Comparison of ENCODE assay signal across 22 cellular contexts in genomic region chr22:50687829-50688228, GRCh38. TPM values are rescaled to one million over a fixed set of nuclear protein-coding genes. Genes with fewer than 3 reads are reported as not detected.
"Had no signal": no experiment of that assay in that cellular context is flagged by ENCODE, and none has a peak within 500 bp of the region (broad histone marks: within the 10 kb centered on the region; RNA-seq: fewer than 3 reads in every experiment).

No MANE protein-coding gene starts in this region.

- H3K27ac ChIP-seq: foreskin keratinocyte, psoas muscle, upper lobe of right lung, WERI-Rb-1 had no signal

- ATAC-seq: activated CD4-positive, alpha-beta T cell treated with anti-CD3 and anti-CD28 coated beads for 36 hours; activated CD8-positive, alpha-beta T cell treated with anti-CD3 and anti-CD28 coated beads for 36 hours; activated T-cell treated with anti-CD3 and anti-CD28 coated beads, Interleukin-2, amount 50 U/mL, for 72 hours; effector memory CD8-positive, alpha-beta T cell; foreskin keratinocyte; psoas muscle had no signal

- H3K27me3 ChIP-seq: foreskin keratinocyte, upper lobe of right lung had no signal

- H3K4me3 ChIP-seq: psoas muscle, upper lobe of right lung had no signal

- H3K4me3 Mint-ChIP-seq: activated CD4-positive, alpha-beta T cell treated with anti-CD3 and anti-CD28 coated beads for 36 hours; activated CD8-positive, alpha-beta T cell treated with anti-CD3 and anti-CD28 coated beads for 36 hours; activated naive CD8-positive, alpha-beta T cell; activated T-cell treated with anti-CD3 and anti-CD28 coated beads, Interleukin-2, amount 50 U/mL, for 72 hours; effector memory CD8-positive, alpha-beta T cell; stimulated activated naive B cell treated with anti-CD40 and anti-IgM and Interleukin-4, amounts not matched to agents 10 μg/mL and 1 μg/mL and 100 μg/mL, for 72 hours had no signal

- H3K9me3 ChIP-seq: psoas muscle, upper lobe of right lung had no signal

- H3K27ac Mint-ChIP-seq: activated CD4-positive, alpha-beta T cell treated with anti-CD3 and anti-CD28 coated beads for 36 hours; activated CD8-positive, alpha-beta T cell treated with anti-CD3 and anti-CD28 coated beads for 36 hours; activated naive CD8-positive, alpha-beta T cell; activated T-cell treated with anti-CD3 and anti-CD28 coated beads, Interleukin-2, amount 50 U/mL, for 72 hours; effector memory CD8-positive, alpha-beta T cell had no signal

- H3K4me1 ChIP-seq: foreskin keratinocyte, psoas muscle had no signal

- H3K36me3 Mint-ChIP-seq: activated naive CD8-positive, alpha-beta T cell; stimulated activated naive B cell treated with anti-CD40 and anti-IgM and Interleukin-4, amounts not matched to agents 10 μg/mL and 1 μg/mL and 100 μg/mL, for 72 hours had no signal

- H3K36me3 ChIP-seq: upper lobe of right lung, WERI-Rb-1 had no signal

- H3K9me3 Mint-ChIP-seq: activated CD8-positive, alpha-beta T cell treated with anti-CD3 and anti-CD28 coated beads for 36 hours; activated T-cell treated with anti-CD3 and anti-CD28 coated beads, Interleukin-2, amount 50 U/mL, for 72 hours; effector memory CD8-positive, alpha-beta T cell had no signal

- DNase-seq: activated CD4-positive, alpha-beta T cell treated with anti-CD3 and anti-CD28 coated beads for 36 hours; activated CD8-positive, alpha-beta T cell treated with anti-CD3 and anti-CD28 coated beads for 36 hours; activated gamma-delta T cell; activated T-cell treated with anti-CD3 and anti-CD28 coated beads, Interleukin-2, amount 50 U/mL, for 72 hours; effector memory CD8-positive, alpha-beta T cell; foreskin keratinocyte; hippocampal formation; islet precursor cell; occipital lobe; right cardiac atrium; small intestine; stimulated activated naive B cell treated with anti-CD40 and anti-IgM and Interleukin-4, amounts not matched to agents 10 μg/mL and 1 μg/mL and 100 μg/mL, for 72 hours; SW 1271; T-helper 2 cell had no signal

RNA-seq across cellular contexts. Expression of gene ACR, which starts 50.2 kb away (rescaled TPM):
- total RNA-seq: activated CD4-positive, alpha-beta T cell treated with anti-CD3 and anti-CD28 coated beads for 36 hours; activated CD8-positive, alpha-beta T cell treated with anti-CD3 and anti-CD28 coated beads for 36 hours; activated T-cell treated with anti-CD3 and anti-CD28 coated beads, Interleukin-2, amount 50 U/mL, for 72 hours; cerebellum; fibroblast of lung; foreskin keratinocyte; mononuclear cell; occipital lobe had no signal
- polyA plus RNA-seq: fibroblast of lung, foreskin keratinocyte, neural cell had no signal
